In genomic region chr15:40928351-40928974, GRCh38 we compare ENCODE assay signal across 8 cellular contexts. TPM values are rescaled to one million over a fixed set of nuclear protein-coding genes. Genes with fewer than 3 reads are reported as not detected.
DNase-seq lines count a peak whose midpoint lies in the region; ATAC-seq and TF ChIP-seq lines count a peak whose summit lies in the region.

No MANE protein-coding gene starts in this region.

- H3K36me3 ChIP-seq in cardiac muscle cell (no peaks in the 10 kb centered on the region), RWPE2 (ENCODE audit: low read depth) (no peaks in the 10 kb centered on the region), gastroesophageal sphincter (no peaks in the 10 kb centered on the region), skeletal muscle satellite cell (ENCODE audit: insufficient read depth, low read length) (no peaks in the 10 kb centered on the region)

- no peaks in the 10 kb centered on the region for H3K9me3 ChIP-seq in cardiac muscle cell (ENCODE audit: low read depth)
- no peaks in the 10 kb centered on the region for H3K9me3 ChIP-seq in RWPE2 (ENCODE audit: severe bottlenecking)
- H3K9me3 ChIP-seq in gastroesophageal sphincter, result no peaks in the 10 kb centered on the region
- no peaks in the 10 kb centered on the region for H3K9me3 ChIP-seq in skeletal muscle satellite cell (replicated peaks; ENCODE audit: low read length)

- intact Hi-C loops in left ventricle myocardium superior (cut with micrococcal nuclease), result no loop called here

- peak overlapping the region; percentile 93 for H3K4me2 ChIP-seq in skeletal muscle satellite cell (ENCODE audit: low read length)

- no peak for TF ChIP-seq CTCF in cardiac muscle cell (IDR thresholded peaks at IDR 0.05; ENCODE audit: low read depth, low read length)
- TF ChIP-seq CTCF in RWPE2 (IDR thresholded peaks at IDR 0.05; ENCODE audit: poor library complexity, severe bottlenecking), result no peak
- no peak for TF ChIP-seq CTCF in gastroesophageal sphincter (IDR thresholded peaks at IDR 0.05)

- H3K27me3 ChIP-seq in cardiac muscle cell, result peaks cover 100% of the 10 kb centered on the region
- H3K27me3 ChIP-seq in RWPE2 (ENCODE audit: insufficient read depth, poor library complexity, severe bottlenecking), result peaks cover 54% of the 10 kb centered on the region
- H3K27me3 ChIP-seq in gastroesophageal sphincter, result peaks cover 87% of the 10 kb centered on the region
- peaks cover 70% of the 10 kb centered on the region for H3K27me3 ChIP-seq in skeletal muscle satellite cell (ENCODE audit: control insufficient read depth, insufficient read depth, low read length)

- H3K4me3 ChIP-seq in cardiac muscle cell (peak overlapping the region; percentile 41), RWPE2 (ENCODE audit: severe bottlenecking) (peak overlapping the region; percentile 36), gastroesophageal sphincter (peak overlapping the region; percentile 3 to 55), skeletal muscle satellite cell (ENCODE audit: low read length) (peak overlapping the region; percentile 67)

- H3K27ac ChIP-seq in cardiac muscle cell (no peak overlapping the region), RWPE2 (ENCODE audit: poor library complexity, severe bottlenecking) (no peak overlapping the region), gastroesophageal sphincter (peak overlapping the region in 2 of 4 donors; percentile 6 to 33)

- no peak for TF ChIP-seq EP300 in gastroesophageal sphincter (IDR thresholded peaks at IDR 0.05)

- no peak for DNase-seq in cardiac muscle cell (ENCODE audit: low read depth in 1 of 2, low spot score in 1 of 2)
- no peak for DNase-seq in left ventricle myocardium superior
- DNase-seq in RWPE2 (ENCODE audit: low spot score), result peak; percentile 82
- no peak for DNase-seq in SIG-M5 treated with dmso at 0.1 percent for 504 hours (lab: John Stamatoyannopoulos, UW; ENCODE audit: unreplicated experiment)
- no peak for DNase-seq in COLO829 (ENCODE audit: low spot score)

- ATAC-seq in left ventricle myocardium superior (no peak), RWPE2 (ENCODE audit: low read depth) (peak; percentile 63), gastroesophageal sphincter (no peak), HG03457 (IDR thresholded peaks at IDR 0.05; ENCODE audit: unreplicated experiment) (no peak)

- TF ChIP-seq POLR2A in gastroesophageal sphincter (IDR thresholded peaks at IDR 0.05), result no peak

- no peak overlapping the region for H3K9ac ChIP-seq in skeletal muscle satellite cell (ENCODE audit: low read depth, low read length)

- no CpG with 5 or more reads among the region's 34 CpGs for whole genome bisulfite sequencing in gastroesophageal sphincter (ENCODE audit: low coverage in 1 of 2), 2 donors

- H3K4me1 ChIP-seq in cardiac muscle cell (ENCODE audit: low read depth) (peaks cover 11% of the 10 kb centered on the region), RWPE2 (ENCODE audit: insufficient read depth, poor library complexity, severe bottlenecking) (no peaks in the 10 kb centered on the region), gastroesophageal sphincter (peaks cover 0 to 57% (median 42%) of the 10 kb centered on the region in 3 donors), skeletal muscle satellite cell (ENCODE audit: control insufficient read depth, insufficient read depth, low read length) (peaks cover 36% of the 10 kb centered on the region)

RNA-seq across cellular contexts. Expression of gene DLL4, which starts 0.7 kb away (rescaled TPM):
- total RNA-seq in cardiac muscle cell (0.11 and 0.71 TPM in 2 replicates), left ventricle myocardium superior (11.6 TPM), gastroesophageal sphincter (1 to 10 TPM; 1.9 to 9.7 (median 6.4) TPM)
- 0.42 TPM in 1 of 2 replicates, not detected in the other for polyA plus RNA-seq in cardiac muscle cell
- total RNA-seq in skeletal muscle satellite cell (2012; rRNA removed), result 0.22 and 0.25 TPM in 2 replicates

RNA-seq across cellular contexts. Expression of gene CHAC1, which starts 24.8 kb away (rescaled TPM):
- total RNA-seq in cardiac muscle cell, result 6.0 and 8.0 TPM in 2 replicates
- 3.1 and 5.0 TPM in 2 replicates for polyA plus RNA-seq in cardiac muscle cell
- 2.2 TPM for total RNA-seq in left ventricle myocardium superior
- 1 to 10 TPM in 3 of 4 donors, under 1 TPM in 1; 0.54 to 1.8 (median 1.5) TPM for total RNA-seq in gastroesophageal sphincter
- total RNA-seq in skeletal muscle satellite cell (2012; rRNA removed), result 7.6 and 10.5 TPM in 2 replicates

RNA-seq across cellular contexts. Expression of gene VPS18, which starts 34.2 kb away (rescaled TPM):
- total RNA-seq in cardiac muscle cell, result 34.1 and 35.8 TPM in 2 replicates
- polyA plus RNA-seq in cardiac muscle cell, result 20.5 and 28.7 TPM in 2 replicates
- 22.7 TPM for total RNA-seq in left ventricle myocardium superior
- 10 to 100 TPM; 24.6 to 36.3 (median 29.9) TPM for total RNA-seq in gastroesophageal sphincter
- 41.5 and 43.6 TPM in 2 replicates for total RNA-seq in skeletal muscle satellite cell (2012; rRNA removed)

RNA-seq across cellular contexts. Expression of gene RHOV, which starts 54.4 kb away (rescaled TPM):
- total RNA-seq in cardiac muscle cell (0.35 and 1.2 TPM in 2 replicates), left ventricle myocardium superior (not detected), gastroesophageal sphincter (1 to 10 TPM in 1 of 4 donors, not detected in 3; 7.0 TPM)
- 0.84 and 1.5 TPM in 2 replicates for polyA plus RNA-seq in cardiac muscle cell
- under 0.01 TPM in 2 replicates for total RNA-seq in skeletal muscle satellite cell (2012; rRNA removed)
